In genomic region chr12:56126732-56127239, GRCh38 we compare ENCODE assay signal across 1 cellular context.
TF ChIP-seq lines count a peak whose summit lies in the region.

No MANE protein-coding gene starts in this region.

TF ChIP-seq in K562, 482 proteins besides CTCF, POLR2A, EP300 and RAD21 (continues in another document):
- TF ChIP-seq CTCFL (IDR thresholded peaks at IDR 0.05; ENCODE audit: borderline replicate concordance, insufficient read depth, low read depth, low read length, poor library complexity, severe bottlenecking) (no peak), ETV6 (IDR thresholded peaks at IDR 0.05; ENCODE audit: borderline replicate concordance in 1 of 2, low read depth in 2 of 2, low read length in 1 of 2) (peak in 1 of 2 experiments; percentile 88; a peak in 2 of 4 replicates), ETV6 (CRISPR knock-in tag; IDR thresholded peaks at IDR 0.05; ENCODE audit: borderline replicate concordance) (no peak), SAFB (IDR thresholded peaks at IDR 0.05; ENCODE audit: borderline replicate concordance, low read depth, low read length) (no peak), CCAR2 (IDR thresholded peaks at IDR 0.05; ENCODE audit: low read depth, low read length) (no peak), NEUROD1 (IDR thresholded peaks at IDR 0.05; ENCODE audit: borderline replicate concordance, low read depth, low read length, partially characterized antibody) (peak; percentile 69), MXD1 (CRISPR knock-in tag; IDR thresholded peaks at IDR 0.05; ENCODE audit: borderline replicate concordance, poor library complexity, severe bottlenecking) (no peak), ADNP (tag; IDR thresholded peaks at IDR 0.05) (no peak), ZNF431 (CRISPR knock-in tag; IDR thresholded peaks at IDR 0.05) (no peak), PCBP1 (IDR thresholded peaks at IDR 0.05; ENCODE audit: low read depth, low read length, poor library complexity, severe bottlenecking) (no peak), HDAC6 (IDR thresholded peaks at IDR 0.05; ENCODE audit: low read depth, low read length) (no peak), RB1 (IDR thresholded peaks at IDR 0.05; ENCODE audit: low read depth) (no peak), UBTF (IDR thresholded peaks at IDR 0.05; ENCODE audit: borderline replicate concordance in 1 of 2, low read depth in 2 of 2, low read length in 2 of 2) (no peak), U2AF2 (optimal IDR thresholded peaks at IDR 0.05; ENCODE audit: low read depth, low read length) (no peak), CLOCK (CRISPR knock-in tag; IDR thresholded peaks at IDR 0.05; ENCODE audit: borderline replicate concordance) (no peak), RHOXF2B (CRISPR knock-in tag; conservative IDR thresholded peaks at IDR 0.05) (no peak), SAFB2 (IDR thresholded peaks at IDR 0.05; ENCODE audit: borderline replicate concordance, low read depth, low read length, severe bottlenecking) (no peak), ZNF511 (CRISPR knock-in tag; IDR thresholded peaks at IDR 0.05) (no peak), NBN (IDR thresholded peaks at IDR 0.05; ENCODE audit: low read depth) (peak; percentile 74; the same call in 1 of the 2 replicates), BRD9 (IDR thresholded peaks at IDR 0.05; ENCODE audit: low read depth, partially characterized antibody) (peak; percentile 84), AFF4 (CRISPR knock-in tag; IDR thresholded peaks at IDR 0.05) (no peak), SLC30A9 (CRISPR knock-in tag; IDR thresholded peaks at IDR 0.05) (no peak), HNRNPUL1 (IDR thresholded peaks at IDR 0.05; ENCODE audit: low read length) (no peak), SMAD3 (CRISPR knock-in tag; conservative IDR thresholded peaks at IDR 0.05) (peak; percentile 71; the same call in 1 of the 2 replicates), ZNF699 (CRISPR knock-in tag; IDR thresholded peaks at IDR 0.05; ENCODE audit: insufficient replicate concordance) (no peak), E2F8 (IDR thresholded peaks at IDR 0.05; ENCODE audit: low read depth, partially characterized antibody) (no peak), LEF1 (IDR thresholded peaks at IDR 0.05) (peak; percentile 97), SMARCB1 (IDR thresholded peaks at IDR 0.05; ENCODE audit: insufficient read length, low read depth) (no peak), KLF10 (CRISPR knock-in tag; IDR thresholded peaks at IDR 0.05) (no peak), CC2D1A (IDR thresholded peaks at IDR 0.05) (peak; percentile 62), CREBBP (IDR thresholded peaks at IDR 0.05; ENCODE audit: low read depth, low read length) (no peak), TEAD2 (tag; IDR thresholded peaks at IDR 0.05) (no peak), NCOA6 (IDR thresholded peaks at IDR 0.05) (no peak), POLR2B (IDR thresholded peaks at IDR 0.05; ENCODE audit: low read depth, partially characterized antibody) (peak; percentile 22), CUX1 (CRISPR knock-in tag; IDR thresholded peaks at IDR 0.05) (no peak), ZZZ3 (IDR thresholded peaks at IDR 0.05) (no peak), JUN (IDR thresholded peaks at IDR 0.05; ENCODE audit: borderline replicate concordance, low read depth, low read length) (peak; percentile 54; the same call in 1 of the 2 replicates), JUN (CRISPR knock-in tag; IDR thresholded peaks at IDR 0.05; ENCODE audit: borderline replicate concordance) (no peak), MEIS2 (IDR thresholded peaks at IDR 0.05; ENCODE audit: partially characterized antibody) (peak; percentile 74), NCOA1 (IDR thresholded peaks at IDR 0.05; ENCODE audit: low read depth) (peak; percentile 80; the same call in 1 of the 2 replicates)
